19 cellular contexts compared by ENCODE assay signal in genomic region chr10:102375250-102375649, GRCh38. TPM values are rescaled to one million over a fixed set of nuclear protein-coding genes. Genes with fewer than 3 reads are reported as not detected.
DNase-seq lines count a peak whose midpoint lies in the region; ATAC-seq and TF ChIP-seq lines count a peak whose summit lies in the region.
"Had no signal": no experiment of that assay in that cellular context is flagged by ENCODE, and none has a peak within 500 bp of the region (broad histone marks: within the 10 kb centered on the region; RNA-seq: fewer than 3 reads in every experiment).

No MANE protein-coding gene starts in this region.

- no peak overlapping the region for H2AFZ ChIP-seq in HCT116 (ENCODE audit: low read depth, low read length, poor library complexity, severe bottlenecking)

- H3K79me2 ChIP-seq in HCT116 (ENCODE audit: insufficient read depth, low read length): no peaks in the 10 kb centered on the region

- peak; percentile 34; the same call in 1 of the 2 replicates for TF ChIP-seq RAD21 in HCT116 (IDR thresholded peaks at IDR 0.05; ENCODE audit: low read depth)

- ATAC-seq in HCT116 (peak; percentile 71), memory B cell (ENCODE audit: low read depth) (peak; percentile 27)
- ATAC-seq: activated T-helper 17 cell treated with anti-CD3 and anti-CD28 coated beads, Interleukin-2, amount 50 U/mL, for 72 hours; left lung had no signal

- H3K27me3 ChIP-seq in HCT116 (ENCODE audit: insufficient read depth, low read length) (no peaks in the 10 kb centered on the region), brain microvascular endothelial cell (replicated peaks) (no peaks in the 10 kb centered on the region)
- H3K27me3 ChIP-seq: left lung had no signal

- POLR2A ChIA-PET in HCT116 (lab: Charles Lee): no interaction called here

- peaks cover 42% of the 10 kb centered on the region for H3K36me3 Mint-ChIP-seq in memory B cell

- H3K4me2 ChIP-seq in HCT116 (ENCODE audit: low read length): no peak overlapping the region

- H3K9me3 ChIP-seq in HCT116 (ENCODE audit: control insufficient read depth in 1 of 2, insufficient read depth in 1 of 2, low read depth in 1 of 2, low read length in 2 of 2): peaks cover 0 to 6% of the 10 kb centered on the region in 2 experiments; a peak in 1 of 4 replicates
- H3K9me3 ChIP-seq: left lung had no signal

- H3K27me3 Mint-ChIP-seq in memory B cell: no peaks in the 10 kb centered on the region
- H3K27me3 Mint-ChIP-seq: activated CD4-positive, alpha-beta memory T cell treated with anti-CD3 and anti-CD28 coated beads, Interleukin-2, amount 10 ng/mL, durations not matched to agents 7 days and 5 days; activated T-helper 17 cell treated with anti-CD3 and anti-CD28 coated beads, Interleukin-2, amount 50 U/mL, for 72 hours; CD4-positive, alpha-beta memory T cell; dendritic cell treated with granulocyte-macrophage colony-stimulating factor and Interleukin-4, amounts not matched to agents 40 ng/mL and 50 ng/mL, for 4 days; naive B cell had no signal

- no peaks in the 10 kb centered on the region for H3K4me1 Mint-ChIP-seq in memory B cell
- H3K4me1 Mint-ChIP-seq: activated CD4-positive, alpha-beta memory T cell treated with anti-CD3 and anti-CD28 coated beads, Interleukin-2, amount 10 ng/mL, durations not matched to agents 7 days and 5 days; activated T-helper 17 cell treated with anti-CD3 and anti-CD28 coated beads, Interleukin-2, amount 50 U/mL, for 72 hours; CD4-positive, alpha-beta memory T cell; naive B cell had no signal

- no peak overlapping the region for H3K27ac Mint-ChIP-seq in memory B cell
- H3K27ac Mint-ChIP-seq: activated CD4-positive, alpha-beta memory T cell treated with anti-CD3 and anti-CD28 coated beads, Interleukin-2, amount 10 ng/mL, durations not matched to agents 7 days and 5 days; activated T-helper 17 cell treated with anti-CD3 and anti-CD28 coated beads, Interleukin-2, amount 50 U/mL, for 72 hours; CD4-positive, alpha-beta memory T cell; dendritic cell treated with granulocyte-macrophage colony-stimulating factor and Interleukin-4, amounts not matched to agents 40 ng/mL and 50 ng/mL, for 4 days; naive B cell had no signal

- no peak for TF ChIP-seq POLR2A in HCT116 (IDR thresholded peaks at IDR 0.05; ENCODE audit: borderline replicate concordance, extremely low read depth, insufficient read depth, insufficient read length)

- H3K9me2 ChIP-seq in HCT116 (ENCODE audit: insufficient read depth): no peaks in the 10 kb centered on the region

- no peak overlapping the region for H3K9ac ChIP-seq in HCT116 (ENCODE audit: low read length)

- TF ChIP-seq CTCF in HCT116 (IDR thresholded peaks at IDR 0.05 in 2 of 3, conservative IDR thresholded peaks at IDR 0.05 in 1 of 3; ENCODE audit: borderline replicate concordance in 1 of 3, insufficient read depth in 1 of 3, low read depth in 2 of 3, low read length in 2 of 3) (peak; percentile 23 to 44 (median 40); a peak in 4 of 6 replicates), brain microvascular endothelial cell (IDR thresholded peaks at IDR 0.05; ENCODE audit: low read depth, low read length, missing control alignments) (peak; percentile 27)

- H3K36me3 ChIP-seq in HCT116 (ENCODE audit: control insufficient read depth in 1 of 2, insufficient read depth in 2 of 2, low read length in 2 of 2) (peaks cover 54 to 60% of the 10 kb centered on the region in 2 experiments), brain microvascular endothelial cell (replicated peaks) (peaks cover 81% of the 10 kb centered on the region)

- H3K4me3 ChIP-seq in HCT116 (replicated peaks in 1 of 2; ENCODE audit: low read depth in 1 of 2, low read length in 2 of 2): no peak overlapping the region
- H3K4me3 ChIP-seq in brain microvascular endothelial cell (ENCODE audit: low read depth, low read length): no peak overlapping the region
- H3K4me3 ChIP-seq: left lung had no signal

- BruUV-seq in HCT116 (replicated peaks; lab: Mats Ljungman, UMichigan): no TSS peak

- intact Hi-C loops in HCT116 (cut with micrococcal nuclease): no loop called here

- in situ Hi-C loops in brain microvascular endothelial cell (cut with HindIII; ENCODE audit: low pct_ligation_motif_present, low sequenced_read_pairs): no loop called here

- no peaks in the 10 kb centered on the region for H3K4me1 ChIP-seq in HCT116 (ENCODE audit: control insufficient read depth in 1 of 2, insufficient read depth in 2 of 2, low read length in 2 of 2)
- H3K4me1 ChIP-seq: left lung had no signal

- CTCF ChIA-PET in HCT116 (lab: Charles Lee): interaction anchor here (1.2 to 2.6 kb wide), 2 partner anchors 9 to 23 kb away, joined by 3 to 8 read pairs; no protein-coding TSS in a partner anchor

- no peak overlapping the region for H3K4me3 Mint-ChIP-seq in memory B cell
- H3K4me3 Mint-ChIP-seq: activated CD4-positive, alpha-beta memory T cell treated with anti-CD3 and anti-CD28 coated beads, Interleukin-2, amount 10 ng/mL, durations not matched to agents 7 days and 5 days; activated T-helper 17 cell treated with anti-CD3 and anti-CD28 coated beads, Interleukin-2, amount 50 U/mL, for 72 hours; CD4-positive, alpha-beta memory T cell; dendritic cell treated with granulocyte-macrophage colony-stimulating factor and Interleukin-4, amounts not matched to agents 40 ng/mL and 50 ng/mL, for 4 days; naive B cell had no signal

- H3K27ac ChIP-seq in HCT116 (ENCODE audit: low read depth, low read length): no peak overlapping the region; the same call in 1 of the 2 replicates
- H3K27ac ChIP-seq in brain microvascular endothelial cell: no peak overlapping the region
- H3K27ac ChIP-seq: left lung had no signal

- no peaks in the 10 kb centered on the region for H3K9me3 Mint-ChIP-seq in memory B cell
- H3K9me3 Mint-ChIP-seq: activated CD4-positive, alpha-beta memory T cell treated with anti-CD3 and anti-CD28 coated beads, Interleukin-2, amount 10 ng/mL, durations not matched to agents 7 days and 5 days; activated T-helper 17 cell treated with anti-CD3 and anti-CD28 coated beads, Interleukin-2, amount 50 U/mL, for 72 hours; CD4-positive, alpha-beta memory T cell; dendritic cell treated with granulocyte-macrophage colony-stimulating factor and Interleukin-4, amounts not matched to agents 40 ng/mL and 50 ng/mL, for 4 days; naive B cell had no signal

- RAD21 ChIA-PET in HCT116 (lab: Charles Lee; ENCODE audit: low non-redundant PET in 1 of 2, low total read pairs in 2 of 2, uncharacterized antibody in 2 of 2, unreplicated experiment in 2 of 2): no interaction called here

- no peaks in the 10 kb centered on the region for H4K20me1 ChIP-seq in HCT116 (ENCODE audit: insufficient read depth)

- DNase-seq in NCI-H510A (lab: John Stamatoyannopoulos, UW) (peak; percentile 47), NCI-H510A treated with DMSO at 0.1 percent for 48 hours (lab: John Stamatoyannopoulos, UW) (no peak), HCT116 (ENCODE audit: low read depth, low spot score) (no peak), brain microvascular endothelial cell (no peak), memory B cell (ENCODE audit: low spot score in 2 of 2) (no peak), occipital lobe (lab: John Stamatoyannopoulos, UW) (no peak), HuH-7.5 (ENCODE audit: low spot score) (no peak)
- no peak for DNase-seq in activated CD4-positive, CD25-positive, alpha-beta regulatory T cell treated with anti-CD3 and anti-CD28 coated beads, Interleukin-2, amount 50 U/mL, for 72 hours
- DNase-seq: activated CD4-positive, alpha-beta memory T cell treated with anti-CD3 and anti-CD28 coated beads, Interleukin-2, amount 10 ng/mL, durations not matched to agents 7 days and 5 days; aorta; CD4-positive, alpha-beta memory T cell; hypothalamus; left lung; naive B cell; NCI-H187 treated with DMSO at 0.1 percent for 48 hours; T-helper 2 cell had no signal

TF ChIP-seq in HCT116, 20 proteins besides CTCF, POLR2A, EP300 and RAD21:
- TF ChIP-seq EZH2phosphoT487 (IDR thresholded peaks at IDR 0.05; ENCODE audit: borderline replicate concordance): no peak
- no peak for TF ChIP-seq SP1 (IDR thresholded peaks at IDR 0.05; ENCODE audit: low read depth)
- TF ChIP-seq ATF3 (IDR thresholded peaks at IDR 0.05): no peak
- TF ChIP-seq, protein P1, sequence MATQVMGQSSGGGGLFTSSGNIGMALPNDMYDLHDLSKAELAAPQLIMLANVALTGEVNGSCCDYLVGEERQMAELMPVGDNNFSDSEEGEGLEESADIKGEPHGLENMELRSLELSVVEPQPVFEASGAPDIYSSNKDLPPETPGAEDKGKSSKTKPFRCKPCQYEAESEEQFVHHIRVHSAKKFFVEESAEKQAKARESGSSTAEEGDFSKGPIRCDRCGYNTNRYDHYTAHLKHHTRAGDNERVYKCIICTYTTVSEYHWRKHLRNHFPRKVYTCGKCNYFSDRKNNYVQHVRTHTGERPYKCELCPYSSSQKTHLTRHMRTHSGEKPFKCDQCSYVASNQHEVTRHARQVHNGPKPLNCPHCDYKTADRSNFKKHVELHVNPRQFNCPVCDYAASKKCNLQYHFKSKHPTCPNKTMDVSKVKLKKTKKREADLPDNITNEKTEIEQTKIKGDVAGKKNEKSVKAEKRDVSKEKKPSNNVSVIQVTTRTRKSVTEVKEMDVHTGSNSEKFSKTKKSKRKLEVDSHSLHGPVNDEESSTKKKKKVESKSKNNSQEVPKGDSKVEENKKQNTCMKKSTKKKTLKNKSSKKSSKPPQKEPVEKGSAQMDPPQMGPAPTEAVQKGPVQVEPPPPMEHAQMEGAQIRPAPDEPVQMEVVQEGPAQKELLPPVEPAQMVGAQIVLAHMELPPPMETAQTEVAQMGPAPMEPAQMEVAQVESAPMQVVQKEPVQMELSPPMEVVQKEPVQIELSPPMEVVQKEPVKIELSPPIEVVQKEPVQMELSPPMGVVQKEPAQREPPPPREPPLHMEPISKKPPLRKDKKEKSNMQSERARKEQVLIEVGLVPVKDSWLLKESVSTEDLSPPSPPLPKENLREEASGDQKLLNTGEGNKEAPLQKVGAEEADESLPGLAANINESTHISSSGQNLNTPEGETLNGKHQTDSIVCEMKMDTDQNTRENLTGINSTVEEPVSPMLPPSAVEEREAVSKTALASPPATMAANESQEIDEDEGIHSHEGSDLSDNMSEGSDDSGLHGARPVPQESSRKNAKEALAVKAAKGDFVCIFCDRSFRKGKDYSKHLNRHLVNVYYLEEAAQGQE (IDR thresholded peaks at IDR 0.05; ENCODE audit: low read depth): no peak
- TF ChIP-seq ELF1 (IDR thresholded peaks at IDR 0.05; ENCODE audit: borderline replicate concordance, low read depth): no peak

RNA-seq across cellular contexts. Expression of gene NFKB2, which starts 20.3 kb away (rescaled TPM):
- total RNA-seq in HCT116 (2021; ENCODE audit: unreplicated experiment) (115 TPM), occipital lobe (2.2 TPM)
- 111 and 133 TPM in 2 replicates for polyA plus RNA-seq in HCT116 (2012)

RNA-seq across cellular contexts. Expression of gene PSD, which starts 43.3 kb away (rescaled TPM):
- total RNA-seq in HCT116 (2021; ENCODE audit: unreplicated experiment) (9.7 TPM), occipital lobe (101 TPM)
- polyA plus RNA-seq in HCT116 (2012): 8.5 and 8.7 TPM in 2 replicates
- total RNA-seq: A172 had no signal

RNA-seq across cellular contexts. Expression of gene FBXL15, which starts 45.4 kb away (rescaled TPM):
- 21.1 TPM for total RNA-seq in HCT116 (2021; ENCODE audit: unreplicated experiment)
- polyA plus RNA-seq in HCT116 (2012): 15.8 and 19.9 TPM in 2 replicates
- total RNA-seq in occipital lobe: 14.2 TPM

RNA-seq across cellular contexts. Expression of gene CUEDC2, which starts 57.1 kb away (rescaled TPM):
- total RNA-seq in HCT116 (2021; ENCODE audit: unreplicated experiment): 96.7 TPM
- polyA plus RNA-seq in HCT116 (2012): 77.0 and 106 TPM in 2 replicates
- total RNA-seq in occipital lobe: 37.3 TPM

Comparison
In these comparisons a context has a peak if more than half of its experiments do, and no peak if none do; other contexts are left out.
1. RNA of gene NFKB2, which starts 20.3 kb away (total RNA-seq): 115 TPM in HCT116 (single experiment); 2.2 TPM in occipital lobe (single experiment); every median in the first group is over 10 times any median in the second.